35 cellular contexts compared by ENCODE assay signal in the genomic region with DNA sequence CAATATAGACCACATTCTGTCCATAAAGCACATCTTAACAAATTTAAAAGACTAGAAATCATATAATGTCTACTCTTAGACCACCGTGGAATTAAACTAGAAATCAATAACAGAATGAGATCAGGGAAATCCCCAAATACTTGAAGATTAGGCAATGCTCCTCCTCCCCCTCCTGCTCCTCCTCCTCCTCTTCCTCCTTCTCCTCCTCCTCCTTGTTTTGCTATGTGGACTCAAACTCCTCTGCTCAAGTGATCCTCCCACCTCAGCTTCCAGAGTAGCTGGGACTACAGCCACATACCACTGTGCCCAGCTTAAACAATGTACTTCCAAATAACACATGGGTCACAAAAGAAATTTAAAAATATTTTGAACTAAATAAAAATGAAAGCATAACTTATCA.
A peak's percentile ranks its signal among the peaks of the same experiment; 100 is the strongest.
DNase-seq lines count a peak whose midpoint lies in the region; ATAC-seq, FAIRE-seq and TF ChIP-seq lines count a peak whose summit lies in the region.
"Had no signal": no experiment of that assay in that cellular context is flagged by ENCODE, and none has a peak within 500 bp of the region (broad histone marks: within the 10 kb centered on the region; RNA-seq: fewer than 3 reads in every experiment).

No MANE protein-coding gene starts in this region.

- no peak overlapping the region for H2BK20ac ChIP-seq in H1 (ENCODE audit: low read length)

- H3K27ac ChIP-seq in HEK293 (ENCODE audit: extremely low read depth, low read depth, low read length): no peak overlapping the region
- H3K27ac ChIP-seq in H1 (ENCODE audit: low read depth, low read length): no peak overlapping the region
- H3K27ac ChIP-seq: 22Rv1; A549; BLaER1; BLaER1 treated with 17β-estradiol and CSF1 and Interleukin-3, amounts not matched to agents 10 nM and 100 nM; C4-2B had no signal

- POLR2A ChIA-PET in HEK293 (lab: Yijun Ruan, JAX) (no interaction called here), WTC11 (lab: Charles Lee) (no interaction called here), H1 (lab: Charles Lee; ENCODE audit: partially characterized antibody) (no interaction called here)

- H3K4ac ChIP-seq in H1 (replicated peaks; ENCODE audit: insufficient read length, low read depth, low read length): no peak overlapping the region

- no peak overlapping the region for H3K14ac ChIP-seq in H1 (ENCODE audit: insufficient read length)

- TF ChIP-seq POLR2A in H1 (IDR thresholded peaks at IDR 0.05; ENCODE audit: control extremely low read depth in 1 of 2, low read depth in 2 of 2, low read length in 2 of 2): no peak

- no peak overlapping the region for H3K23ac ChIP-seq in H1 (ENCODE audit: insufficient read length)

- no peak overlapping the region for H3K4me2 ChIP-seq in H1 (ENCODE audit: insufficient read depth in 1 of 2, low read depth in 2 of 2, low read length in 2 of 2)
- H3K4me2 ChIP-seq: A549; BLaER1; BLaER1 treated with 17β-estradiol and CSF1 and Interleukin-3, amounts not matched to agents 10 nM and 100 nM had no signal

- no peak overlapping the region for H2AFZ ChIP-seq in H1 (ENCODE audit: low read length)

- H3K4me1 ChIP-seq in HEK293 (ENCODE audit: control insufficient read depth, insufficient read depth, low read length) (no peaks in the 10 kb centered on the region), H1 (replicated peaks in 1 of 4; ENCODE audit: control insufficient read depth in 3 of 4, insufficient read depth in 4 of 4, low read length in 3 of 4) (no peaks in the 10 kb centered on the region)
- H3K4me1 ChIP-seq: A549; BE2C; BLaER1; BLaER1 treated with 17β-estradiol and CSF1 and Interleukin-3, amounts not matched to agents 10 nM and 100 nM; Caco-2 had no signal

- H3K4me3 Mint-ChIP-seq in WTC11: no peak overlapping the region
- H3K4me3 Mint-ChIP-seq in osteocyte (ENCODE audit: unreplicated experiment): no peak overlapping the region
- no peak overlapping the region for H3K4me3 Mint-ChIP-seq in endothelial cell (ENCODE audit: unreplicated experiment)
- H3K4me3 Mint-ChIP-seq: B cell; CD14-positive monocyte; CD4-positive, alpha-beta memory T cell; CD4-positive, alpha-beta T cell; CD4-positive, CD25-positive, alpha-beta regulatory T cell; CD8-positive, alpha-beta memory T cell; CD8-positive, alpha-beta T cell had no signal

- WGBS in H1 (ENCODE audit: extremely low coverage in 1 of 2, insufficient coverage in 1 of 2, insufficient read length in 1 of 2, insufficient replicate concordance in 2 of 2, low coverage in 1 of 2, low lambda C conversion rate in 2 of 2, missing lambda C conversion rate in 1 of 2), 2 experiments: 83% methylated on average over 1 of the region's 1 CpG; no CpG with 5 or more reads in 1 of the 2 experiments

- no peak overlapping the region for H2AK5ac ChIP-seq in H1 (ENCODE audit: low read depth, low read length)

- no peak for TF ChIP-seq EP300 in H1 (IDR thresholded peaks at IDR 0.05; ENCODE audit: borderline replicate concordance in 1 of 2, low read depth in 2 of 2, low read length in 2 of 2)

- no peak overlapping the region for H2BK15ac ChIP-seq in H1 (ENCODE audit: low read length)

- H2BK120ac ChIP-seq in H1 (replicated peaks; ENCODE audit: low read depth, low read length): no peak overlapping the region

- FAIRE-seq in H1 (lab: Jason Lieb, UNC): no peak
- FAIRE-seq: A204.1, A549 had no signal

- H3K9me3 Mint-ChIP-seq in WTC11 (peaks cover 17% of the 10 kb centered on the region), osteocyte (ENCODE audit: unreplicated experiment) (no peaks in the 10 kb centered on the region), endothelial cell (ENCODE audit: unreplicated experiment) (no peaks in the 10 kb centered on the region)

- no peaks in the 10 kb centered on the region for H4K20me1 ChIP-seq in H1 (replicated peaks in 1 of 2; ENCODE audit: control insufficient read depth in 1 of 2, insufficient read depth in 2 of 2, low read length in 2 of 2)
- H4K20me1 ChIP-seq: BLaER1; BLaER1 treated with 17β-estradiol and CSF1 and Interleukin-3, amounts not matched to agents 10 nM and 100 nM had no signal

- H3K18ac ChIP-seq in H1 (ENCODE audit: extremely low read depth, low read length): no peak overlapping the region

- H3K23me2 ChIP-seq in H1 (ENCODE audit: low read depth, low read length): no peaks in the 10 kb centered on the region

- H2BK5ac ChIP-seq in H1 (ENCODE audit: low read depth, low read length): no peak overlapping the region

- no peak for TF ChIP-seq RAD21 in H1 (IDR thresholded peaks at IDR 0.05 in 1 of 2, conservative IDR thresholded peaks at IDR 0.05 in 1 of 2; ENCODE audit: low read depth in 2 of 2, low read length in 2 of 2)

- H3K79me1 ChIP-seq in H1 (ENCODE audit: low read depth, low read length): no peaks in the 10 kb centered on the region

- no peaks in the 10 kb centered on the region; a peak in 1 of 7 replicates for H3K27me3 ChIP-seq in H1 (replicated peaks in 1 of 4; ENCODE audit: control insufficient read depth in 3 of 4, extremely low read depth in 1 of 4, insufficient read depth in 3 of 4, low read length in 3 of 4)
- H3K27me3 ChIP-seq: BE2C; BLaER1; BLaER1 treated with 17β-estradiol and CSF1 and Interleukin-3, amounts not matched to agents 10 nM and 100 nM had no signal

- TF ChIP-seq CTCF in HEK293 (tag by site-specific recombination; IDR thresholded peaks at IDR 0.05): no peak
- TF ChIP-seq CTCF in WTC11 (IDR thresholded peaks at IDR 0.05): no peak
- no peak for TF ChIP-seq CTCF in H1 (IDR thresholded peaks at IDR 0.05; ENCODE audit: control extremely low read depth in 1 of 3, insufficient read depth in 1 of 3, low read depth in 1 of 3, low read length in 3 of 3)
- TF ChIP-seq CTCF in osteocyte (IDR thresholded peaks at IDR 0.05): no peak
- TF ChIP-seq CTCF in endothelial cell (IDR thresholded peaks at IDR 0.05; ENCODE audit: unreplicated experiment): no peak

- H4K5ac ChIP-seq in H1 (ENCODE audit: insufficient read length, low read depth, low read length): no peak overlapping the region

- no peaks in the 10 kb centered on the region for H3K4me1 Mint-ChIP-seq in WTC11
- H3K4me1 Mint-ChIP-seq in osteocyte (ENCODE audit: unreplicated experiment): no peaks in the 10 kb centered on the region
- no peaks in the 10 kb centered on the region for H3K4me1 Mint-ChIP-seq in endothelial cell (ENCODE audit: unreplicated experiment)
- H3K4me1 Mint-ChIP-seq: B cell; CD14-positive monocyte; CD4-positive, alpha-beta memory T cell; CD4-positive, CD25-positive, alpha-beta regulatory T cell; CD8-positive, alpha-beta memory T cell had no signal

- no peaks in the 10 kb centered on the region for H3K79me2 ChIP-seq in H1 (ENCODE audit: control insufficient read depth in 1 of 2, insufficient read depth in 2 of 2, low read length in 2 of 2)

- no peaks in the 10 kb centered on the region for H3K9me3 ChIP-seq in HEK293 (ENCODE audit: control insufficient read depth, insufficient read depth, low read depth, low read length)
- H3K9me3 ChIP-seq in H1 (ENCODE audit: insufficient read depth in 2 of 2, low read depth in 1 of 2, low read length in 1 of 2): no peaks in the 10 kb centered on the region; a peak in 1 of 4 replicates
- H3K9me3 ChIP-seq: A549, BE2C, Caco-2 had no signal

- DNase-seq in WTC11 (ENCODE audit: low spot score) (no peak), H1 (ENCODE audit: low read depth in 1 of 2, low spot score in 2 of 2) (no peak), osteocyte (ENCODE audit: extremely low spot score, unreplicated experiment) (peak; percentile 3), DMS 273 treated with DMSO at 0.1 percent for 48 hours (lab: John Stamatoyannopoulos, UW) (no peak), endothelial cell (ENCODE audit: low spot score) (no peak), Ammon's horn (ENCODE audit: low spot score) (no peak)
- DNase-seq: 8988T; ACHN; AML-193; BE2C; C1 segment of cervical spinal cord; Caco-2; Calu3; CD4-positive, alpha-beta memory T cell; CD4-positive, alpha-beta T cell; CD4-positive, CD25-positive, alpha-beta regulatory T cell; CD8-positive, alpha-beta memory T cell; CD8-positive, alpha-beta T cell; COR-L47; DMS153; DMS53; DMS79; DMS79 treated with DMSO at 0.1 percent for 48 hours; DND-41; EL had no signal

- H3K56ac ChIP-seq in H1 (replicated peaks; ENCODE audit: insufficient read length, low read depth, low read length): no peak overlapping the region

- no peak overlapping the region for H4K91ac ChIP-seq in H1 (replicated peaks; ENCODE audit: insufficient read length, low read length)

- no peak overlapping the region for H4K8ac ChIP-seq in H1 (ENCODE audit: extremely low read depth, insufficient read depth, low read length)

- ATAC-seq in WTC11 (no peak), GM19395 (IDR thresholded peaks at IDR 0.05; ENCODE audit: unreplicated experiment) (no peak)
- ATAC-seq: A549; CD8-positive, alpha-beta T cell had no signal

- no peak overlapping the region for H2BK12ac ChIP-seq in H1 (ENCODE audit: low read depth, low read length)

- no peak overlapping the region for H3K9ac ChIP-seq in H1 (replicated peaks in 1 of 4; ENCODE audit: extremely low read depth in 1 of 4, low read depth in 3 of 4, low read length in 3 of 4)
- H3K9ac ChIP-seq: BLaER1; BLaER1 treated with 17β-estradiol and CSF1 and Interleukin-3, amounts not matched to agents 10 nM and 100 nM had no signal

- CTCF ChIA-PET in HEK293 (lab: Yijun Ruan, JAX) (interaction anchor here (0.6 kb wide), 2 partner anchors 134 to 1265 kb away, joined by 3 read pairs; no protein-coding TSS in a partner anchor), WTC11 (lab: Charles Lee) (no interaction called here), H1 (lab: Charles Lee; ENCODE audit: partially characterized antibody) (no interaction called here)

- H3K36me3 Mint-ChIP-seq in WTC11: no peaks in the 10 kb centered on the region
- H3K36me3 Mint-ChIP-seq in osteocyte (ENCODE audit: unreplicated experiment): no peaks in the 10 kb centered on the region
- no peaks in the 10 kb centered on the region for H3K36me3 Mint-ChIP-seq in endothelial cell (ENCODE audit: low read depth, unreplicated experiment)
- H3K36me3 Mint-ChIP-seq: CD14-positive monocyte; CD4-positive, alpha-beta memory T cell; CD4-positive, CD25-positive, alpha-beta regulatory T cell; CD8-positive, alpha-beta memory T cell; CD8-positive, alpha-beta T cell had no signal

- no peaks in the 10 kb centered on the region for H3K27me3 Mint-ChIP-seq in WTC11 (ENCODE audit: low read depth)
- no peaks in the 10 kb centered on the region for H3K27me3 Mint-ChIP-seq in osteocyte (ENCODE audit: unreplicated experiment)
- no peaks in the 10 kb centered on the region for H3K27me3 Mint-ChIP-seq in endothelial cell (ENCODE audit: unreplicated experiment)

- H3K4me3 ChIP-seq in HEK293 (ENCODE audit: low read depth, low read length) (no peak overlapping the region), H1 (ENCODE audit: extremely low read depth in 1 of 4, insufficient read depth in 2 of 4, low read depth in 3 of 4, low read length in 4 of 4) (no peak overlapping the region)
- H3K4me3 ChIP-seq: A549; BLaER1; BLaER1 treated with 17β-estradiol and CSF1 and Interleukin-3, amounts not matched to agents 10 nM and 100 nM had no signal

- H3K27ac Mint-ChIP-seq in WTC11: no peak overlapping the region
- no peak overlapping the region for H3K27ac Mint-ChIP-seq in osteocyte (ENCODE audit: unreplicated experiment)
- H3K27ac Mint-ChIP-seq in endothelial cell (ENCODE audit: unreplicated experiment): no peak overlapping the region
- H3K27ac Mint-ChIP-seq: B cell; CD14-positive monocyte; CD4-positive, alpha-beta memory T cell; CD4-positive, alpha-beta T cell; CD4-positive, CD25-positive, alpha-beta regulatory T cell; CD8-positive, alpha-beta memory T cell; CD8-positive, alpha-beta T cell had no signal

- H3K36me3 ChIP-seq in HEK293 (ENCODE audit: control insufficient read depth in 2 of 2, insufficient read depth in 1 of 2, low read length in 2 of 2) (no peaks in the 10 kb centered on the region), H1 (ENCODE audit: control insufficient read depth in 2 of 4, insufficient read depth in 4 of 4, low read length in 3 of 4) (no peaks in the 10 kb centered on the region)
- H3K36me3 ChIP-seq: BE2C; BLaER1; BLaER1 treated with 17β-estradiol and CSF1 and Interleukin-3, amounts not matched to agents 10 nM and 100 nM had no signal
